ENCODE assay signal across 23 cellular contexts in the genomic region with DNA sequence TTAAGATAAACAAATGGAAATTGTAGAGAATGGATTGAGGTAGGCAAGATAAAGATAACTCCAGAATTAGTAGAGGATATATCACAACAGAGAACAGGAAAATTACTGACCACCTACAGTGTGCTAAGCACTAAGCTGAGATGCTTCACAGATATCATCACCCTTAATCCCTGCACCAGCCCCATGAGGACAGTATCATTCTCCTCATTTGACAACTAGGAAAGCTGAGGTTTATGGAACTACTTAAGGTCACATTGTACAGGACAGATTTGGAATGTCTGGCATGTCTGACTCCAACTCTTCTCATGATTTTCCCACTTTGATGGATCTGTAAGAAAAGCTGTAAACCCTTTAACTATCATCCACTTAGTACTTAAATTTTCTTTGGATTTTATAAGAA.
DNase-seq lines count a peak whose midpoint lies in the region; ATAC-seq and TF ChIP-seq lines count a peak whose summit lies in the region.
"Had no signal": no experiment of that assay in that cellular context is flagged by ENCODE, and none has a peak within 500 bp of the region (broad histone marks: within the 10 kb centered on the region; RNA-seq: fewer than 3 reads in every experiment).

No MANE protein-coding gene starts in this region.

- CTCF ChIA-PET in mammary epithelial cell (lab: Charles Lee; ENCODE audit: low non-redundant PET): no interaction called here

- DNase-seq in NCI-H82 (lab: John Stamatoyannopoulos, UW) (peak; percentile 8), NCI-H82 treated with DMSO at 0.1 percent for 48 hours (lab: John Stamatoyannopoulos, UW; ENCODE audit: unreplicated experiment) (no peak), adipocyte (ENCODE audit: low read depth) (peak; percentile 14), hepatic stellate cell (ENCODE audit: low spot score) (peak; percentile 6), mammary epithelial cell (no peak)
- DNase-seq: activated CD8-positive, alpha-beta T cell treated with anti-CD3 and anti-CD28 coated beads for 36 hours; activated gamma-delta T cell treated with Interleukin-2 at 50 U/mL for 16 hours; activated T-cell treated with anti-CD3 and anti-CD28 coated beads for 4 hours; BE2C; dermis blood vessel endothelial cell; DMS79; naive thymus-derived CD4-positive, alpha-beta T cell; NCI-H1436; NCI-H524 treated with DMSO at 0.1 percent for 48 hours; RPMI8226; stomach had no signal

- H3K36me3 ChIP-seq in adipocyte (ENCODE audit: control insufficient read depth, insufficient read depth, low read length, severe bottlenecking) (no peaks in the 10 kb centered on the region), skeletal muscle satellite cell (ENCODE audit: insufficient read depth, low read length) (no peaks in the 10 kb centered on the region), mammary epithelial cell (ENCODE audit: insufficient read depth, low read length) (no peaks in the 10 kb centered on the region)
- H3K36me3 ChIP-seq: BE2C, right atrium auricular region, stomach, tibial nerve had no signal

- H3K4me3 ChIP-seq in adipocyte (ENCODE audit: low read length) (no peak overlapping the region), skeletal muscle satellite cell (ENCODE audit: low read length) (no peak overlapping the region), mammary epithelial cell (replicated peaks in 1 of 3; ENCODE audit: insufficient read depth in 1 of 3, low read depth in 2 of 3, low read length in 3 of 3) (no peak overlapping the region)
- H3K4me3 ChIP-seq: right atrium auricular region, stomach, tibial nerve had no signal

- H3K9me3 ChIP-seq in adipocyte (ENCODE audit: control insufficient read depth, low read length) (no peaks in the 10 kb centered on the region), skeletal muscle satellite cell (replicated peaks; ENCODE audit: low read length) (no peaks in the 10 kb centered on the region), mammary epithelial cell (replicated peaks; ENCODE audit: insufficient read depth, low read length) (no peaks in the 10 kb centered on the region)
- H3K9me3 ChIP-seq: BE2C, right atrium auricular region, stomach, tibial nerve had no signal

- no peak for TF ChIP-seq POLR2A in GM18505 (IDR thresholded peaks at IDR 0.05; ENCODE audit: borderline replicate concordance, extremely low read depth, insufficient read depth, insufficient read length)

- peak overlapping the region; percentile 21 for H3K4me2 ChIP-seq in skeletal muscle satellite cell (ENCODE audit: low read length)
- H3K4me2 ChIP-seq in mammary epithelial cell (ENCODE audit: insufficient read depth, low read depth, low read length): no peak overlapping the region

- H3K27ac ChIP-seq in mammary epithelial cell (ENCODE audit: insufficient read depth, low read depth, low read length): no peak overlapping the region
- H3K27ac ChIP-seq: 22Rv1, right atrium auricular region, stomach, tibial nerve had no signal

- no peak for TF ChIP-seq CTCF in mammary epithelial cell (conservative IDR thresholded peaks at IDR 0.05 in 1 of 2, IDR thresholded peaks at IDR 0.05 in 1 of 2; ENCODE audit: extremely low read depth in 1 of 2, insufficient read depth in 1 of 2, low read depth in 1 of 2, low read length in 2 of 2)

- intact Hi-C loops in mammary epithelial cell (cut with micrococcal nuclease): no loop called here

- H2AFZ ChIP-seq in mammary epithelial cell (ENCODE audit: low read depth, low read length): no peak overlapping the region

- ATAC-seq in GM18505 (IDR thresholded peaks at IDR 0.05; ENCODE audit: unreplicated experiment) (no peak), HG03439 (IDR thresholded peaks at IDR 0.05; ENCODE audit: unreplicated experiment) (no peak)
- ATAC-seq: activated CD8-positive, alpha-beta T cell treated with anti-CD3 and anti-CD28 coated beads for 36 hours; naive thymus-derived CD4-positive, alpha-beta T cell; WTC11 had no signal

- H3K4me1 ChIP-seq in adipocyte (ENCODE audit: control insufficient read depth, insufficient read depth, low read length): peaks cover 41% of the 10 kb centered on the region
- H3K4me1 ChIP-seq in skeletal muscle satellite cell (ENCODE audit: control insufficient read depth, insufficient read depth, low read length): peaks cover 22% of the 10 kb centered on the region
- no peaks in the 10 kb centered on the region for H3K4me1 ChIP-seq in mammary epithelial cell (ENCODE audit: insufficient read depth, low read length)
- H3K4me1 ChIP-seq: BE2C, right atrium auricular region had no signal

- H3K9ac ChIP-seq in adipocyte (ENCODE audit: low read length) (no peak overlapping the region), skeletal muscle satellite cell (ENCODE audit: low read depth, low read length) (no peak overlapping the region), mammary epithelial cell (ENCODE audit: insufficient read depth, low read length) (no peak overlapping the region)

- no TSS peak for BruUV-seq in mammary epithelial cell (replicated peaks; lab: Mats Ljungman, UMichigan)

- dilution Hi-C loops in mammary epithelial cell (cut with HindIII; ENCODE audit: low sequenced_read_pairs): no loop called here

- H4K20me1 ChIP-seq in mammary epithelial cell (ENCODE audit: insufficient read depth, low read length): no peaks in the 10 kb centered on the region

- H3K79me2 ChIP-seq in mammary epithelial cell (ENCODE audit: insufficient read depth, low read length): no peaks in the 10 kb centered on the region

- H3K27me3 ChIP-seq in adipocyte (replicated peaks; ENCODE audit: control insufficient read depth, insufficient read depth, low read length) (no peaks in the 10 kb centered on the region), skeletal muscle satellite cell (ENCODE audit: control insufficient read depth, insufficient read depth, low read length) (no peaks in the 10 kb centered on the region), mammary epithelial cell (ENCODE audit: insufficient read depth, low read length) (no peaks in the 10 kb centered on the region)
- H3K27me3 ChIP-seq: BE2C, right atrium auricular region, stomach, tibial nerve had no signal

- in situ Hi-C loops in mammary epithelial cell (cut with MboI; ENCODE audit: low sequenced_read_pairs in 2 of 2): no loop called here

Comparison
In these comparisons a context has a peak if more than half of its experiments do, and no peak if none do; other contexts are left out.
1. DNase-seq: peak in NCI-H82 (single experiment), adipocyte (single experiment) and hepatic stellate cell (single experiment); none in NCI-H82 treated with DMSO at 0.1 percent for 48 hours (single experiment) and mammary epithelial cell (single experiment).